Comparison of ENCODE assay signal across 20 cellular contexts in the genomic region with DNA sequence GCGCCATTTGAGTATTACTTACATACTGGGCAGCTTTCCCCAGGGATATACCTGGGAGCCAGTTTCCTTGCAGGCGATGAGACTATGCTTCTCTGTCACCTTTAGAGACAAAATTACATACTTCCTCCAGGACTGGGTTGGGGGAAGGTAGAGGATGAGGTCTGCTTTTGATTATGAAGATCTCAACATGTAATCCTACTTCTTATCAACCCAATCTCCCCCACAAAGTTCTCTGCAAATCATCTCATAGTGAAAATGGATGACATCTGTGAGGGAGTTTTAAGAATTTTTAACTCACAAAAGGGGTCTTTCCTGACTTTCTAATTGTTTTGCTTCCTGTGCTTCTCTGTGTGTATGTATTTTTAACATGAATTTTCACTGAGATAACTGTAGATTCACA.
A peak's percentile ranks its signal among the peaks of the same experiment; 100 is the strongest.
DNase-seq lines count a peak whose midpoint lies in the region; ATAC-seq and TF ChIP-seq lines count a peak whose summit lies in the region.
"Had no signal": no experiment of that assay in that cellular context is flagged by ENCODE, and none has a peak within 500 bp of the region (broad histone marks: within the 10 kb centered on the region; RNA-seq: fewer than 3 reads in every experiment).

No MANE protein-coding gene starts in this region.

- no peak overlapping the region for H3K4me3 ChIP-seq in DND-41 (ENCODE audit: low read depth in 1 of 2, low read length in 2 of 2)
- H3K4me3 ChIP-seq: BLaER1 treated with 17β-estradiol and CSF1 and Interleukin-3, amounts not matched to agents 10 nM and 100 nM; PC-9; SJCRH30 had no signal

- ATAC-seq in DND-41 (ENCODE audit: insufficient read depth, low read depth) (peak; percentile 47; the same call in 1 of the 3 replicates), GM19035 (IDR thresholded peaks at IDR 0.05; ENCODE audit: unreplicated experiment) (no peak), esophagus mucosa (no peak)
- no peak for ATAC-seq in stimulated activated memory B cell treated with anti-CD40 and anti-IgM and Interleukin-4, amounts not matched to agents 10 μg/mL and 1 μg/mL and 100 μg/mL, for 72 hours
- ATAC-seq: HCT116, Right ventricle myocardium inferior had no signal

- no peak for TF ChIP-seq CTCF in DND-41 (IDR thresholded peaks at IDR 0.05; ENCODE audit: borderline replicate concordance, extremely low read depth, low read length, poor library complexity, severe bottlenecking)

- no peak overlapping the region for H3K4me2 ChIP-seq in DND-41 (ENCODE audit: insufficient read depth, low read length)
- H3K4me2 ChIP-seq: BLaER1 treated with 17β-estradiol and CSF1 and Interleukin-3, amounts not matched to agents 10 nM and 100 nM; PC-9 had no signal

- H2AFZ ChIP-seq in DND-41 (ENCODE audit: low read depth, low read length) = no peak overlapping the region
- H2AFZ ChIP-seq: PC-9 had no signal

- H3K27ac Mint-ChIP-seq in T-helper 2 cell treated with Interferon-gamma antibody and Interleukin-4, amounts not matched to agents 5 μg/mL and 100 μg/mL, for 36 hours = no peak overlapping the region
- H3K27ac Mint-ChIP-seq in stimulated activated memory B cell treated with anti-CD40 and anti-IgM and Interleukin-4, amounts not matched to agents 10 μg/mL and 1 μg/mL and 100 μg/mL, for 72 hours = peak overlapping the region; percentile 32
- H3K27ac Mint-ChIP-seq: CD4-positive, alpha-beta T cell had no signal

- no peaks in the 10 kb centered on the region for H3K27me3 Mint-ChIP-seq in T-helper 2 cell treated with Interferon-gamma antibody and Interleukin-4, amounts not matched to agents 5 μg/mL and 100 μg/mL, for 36 hours (ENCODE audit: low read depth)
- H3K27me3 Mint-ChIP-seq in stimulated activated memory B cell treated with anti-CD40 and anti-IgM and Interleukin-4, amounts not matched to agents 10 μg/mL and 1 μg/mL and 100 μg/mL, for 72 hours = no peaks in the 10 kb centered on the region
- H3K27me3 Mint-ChIP-seq: CD4-positive, alpha-beta T cell had no signal

- H3K36me3 Mint-ChIP-seq in T-helper 2 cell treated with Interferon-gamma antibody and Interleukin-4, amounts not matched to agents 5 μg/mL and 100 μg/mL, for 36 hours (ENCODE audit: low read depth) = peaks cover 26% of the 10 kb centered on the region
- peaks cover 50% of the 10 kb centered on the region for H3K36me3 Mint-ChIP-seq in stimulated activated memory B cell treated with anti-CD40 and anti-IgM and Interleukin-4, amounts not matched to agents 10 μg/mL and 1 μg/mL and 100 μg/mL, for 72 hours

- H3K4me1 Mint-ChIP-seq in T-helper 2 cell treated with Interferon-gamma antibody and Interleukin-4, amounts not matched to agents 5 μg/mL and 100 μg/mL, for 36 hours (ENCODE audit: low read depth) = peaks cover 47% of the 10 kb centered on the region
- H3K4me1 Mint-ChIP-seq in stimulated activated memory B cell treated with anti-CD40 and anti-IgM and Interleukin-4, amounts not matched to agents 10 μg/mL and 1 μg/mL and 100 μg/mL, for 72 hours = peaks cover 78% of the 10 kb centered on the region

- peak overlapping the region; percentile 0 for H3K4me3 Mint-ChIP-seq in T-helper 2 cell treated with Interferon-gamma antibody and Interleukin-4, amounts not matched to agents 5 μg/mL and 100 μg/mL, for 36 hours
- no peak overlapping the region for H3K4me3 Mint-ChIP-seq in stimulated activated memory B cell treated with anti-CD40 and anti-IgM and Interleukin-4, amounts not matched to agents 10 μg/mL and 1 μg/mL and 100 μg/mL, for 72 hours
- H3K4me3 Mint-ChIP-seq: CD4-positive, alpha-beta T cell had no signal

- no peaks in the 10 kb centered on the region for H4K20me1 ChIP-seq in DND-41 (ENCODE audit: insufficient read depth, low read length)

- H3K27me3 ChIP-seq in DND-41 (ENCODE audit: insufficient read depth, low read length, poor library complexity) = no peaks in the 10 kb centered on the region
- H3K27me3 ChIP-seq: BLaER1 treated with 17β-estradiol and CSF1 and Interleukin-3, amounts not matched to agents 10 nM and 100 nM; SJCRH30 had no signal

- no peak for DNase-seq in DND-41
- peak; percentile 18 for DNase-seq in NCI-H69 (lab: John Stamatoyannopoulos, UW)
- no peak for DNase-seq in T-helper 2 cell treated with Interferon-gamma antibody and Interleukin-4, amounts not matched to agents 5 μg/mL and 100 μg/mL, for 36 hours (ENCODE audit: low spot score)
- DNase-seq in NCI-H526 (lab: John Stamatoyannopoulos, UW) = no peak
- DNase-seq: CD4-positive, alpha-beta T cell; NCI-H1092; NCI-H1417 treated with DMSO at 0.1 percent for 48 hours; NCI-H1694 treated with DMSO at 0.1 percent for 48 hours; NCI-H2081; NCI-H2227 treated with DMSO at 0.1 percent for 48 hours; PC-9; SJCRH30 had no signal

- no peak overlapping the region for H3K9ac ChIP-seq in DND-41 (ENCODE audit: low read depth, low read length)
- H3K9ac ChIP-seq: BLaER1 treated with 17β-estradiol and CSF1 and Interleukin-3, amounts not matched to agents 10 nM and 100 nM had no signal

- peaks cover 7% of the 10 kb centered on the region for H3K9me3 Mint-ChIP-seq in T-helper 2 cell treated with Interferon-gamma antibody and Interleukin-4, amounts not matched to agents 5 μg/mL and 100 μg/mL, for 36 hours
- no peaks in the 10 kb centered on the region for H3K9me3 Mint-ChIP-seq in stimulated activated memory B cell treated with anti-CD40 and anti-IgM and Interleukin-4, amounts not matched to agents 10 μg/mL and 1 μg/mL and 100 μg/mL, for 72 hours
- H3K9me3 Mint-ChIP-seq: CD4-positive, alpha-beta T cell; IgD-negative memory B cell had no signal

- H3K27ac ChIP-seq in DND-41 (ENCODE audit: low read length) = no peak overlapping the region
- H3K27ac ChIP-seq: BLaER1 treated with 17β-estradiol and CSF1 and Interleukin-3, amounts not matched to agents 10 nM and 100 nM; HL-60; PC-9; SJCRH30 had no signal

- H3K4me1 ChIP-seq in DND-41 (ENCODE audit: insufficient read depth, low read length) = peaks cover 8% of the 10 kb centered on the region; the same call in 1 of the 2 replicates

- peaks cover 12% of the 10 kb centered on the region; the same call in 1 of the 2 replicates for H3K79me2 ChIP-seq in DND-41 (ENCODE audit: insufficient read depth, low read length)

- no peaks in the 10 kb centered on the region for H3K9me3 ChIP-seq in DND-41 (ENCODE audit: insufficient read depth, low read length, severe bottlenecking)
- H3K9me3 ChIP-seq: SJCRH30 had no signal

- no peaks in the 10 kb centered on the region for H3K36me3 ChIP-seq in DND-41 (ENCODE audit: insufficient read depth, low read length)
